Comparison of ENCODE assay signal across 36 cellular contexts in genomic region chr4:8142556-8142955, GRCh38.
"Had no signal": no experiment of that assay in that cellular context is flagged by ENCODE, and none has a peak within 500 bp of the region (broad histone marks: within the 10 kb centered on the region; RNA-seq: fewer than 3 reads in every experiment).

No MANE protein-coding gene starts in this region.

- H3K4me2 ChIP-seq: KMS-11 had no signal

- DNase-seq: activated B cell treated with CpG ODN at 0.5 μM for 24 hours; activated CD4-positive, alpha-beta memory T cell treated with anti-CD3 and anti-CD28 coated beads for 36 hours; activated CD4-positive, alpha-beta T cell treated with anti-CD3 and anti-CD28 coated beads for 4 hours; activated CD4-positive, alpha-beta T cell treated with anti-CD3 and anti-CD28 coated beads, Interleukin-2, amount 50 U/mL, for 1 hour; activated CD4-positive, CD25-positive, alpha-beta regulatory T cell treated with anti-CD3 and anti-CD28 coated beads, Interleukin-2, amount 50 U/mL, for 72 hours; activated CD8-positive, alpha-beta memory T cell treated with anti-CD3 and anti-CD28 coated beads, Interleukin-2, amount 50 U/mL, for 4 hours; activated gamma-delta T cell treated with Interleukin-2 at 50 U/mL for 16 hours; activated naive CD4-positive, alpha-beta T cell treated with anti-CD3 and anti-CD28 coated beads for 36 hours; activated T-cell treated with anti-CD3 and anti-CD28 coated beads for 4 hours; activated T-cell treated with anti-CD3 and anti-CD28 coated beads, Interleukin-2, amount 50 U/mL, for 4 hours; adrenal gland; body of pancreas; MM.1S; MV-4-11; NCI-H1092; NCI-H1417; NCI-H146; NCI-H187; NCI-H2029 treated with DMSO at 0.1 percent for 48 hours; NCI-H2107; NCI-H2171 treated with DMSO at 0.1 percent for 48 hours; NCI-H2227 treated with DMSO at 0.1 percent for 48 hours; NCI-H446; NCI-H524; SIG-M5; T-cell; T-helper 17 cell; T-helper 9 cell had no signal

- H3K4me3 Mint-ChIP-seq: activated B cell treated with CpG ODN at 0.5 μM for 24 hours; activated CD4-positive, alpha-beta memory T cell treated with anti-CD3 and anti-CD28 coated beads for 36 hours; activated naive CD4-positive, alpha-beta T cell treated with anti-CD3 and anti-CD28 coated beads for 36 hours; activated T-cell treated with anti-CD3 and anti-CD28 coated beads, Interleukin-2, amount 50 U/mL, for 4 hours; activated T-helper 1 cell treated with anti-CD3 and anti-CD28 coated beads, Interleukin-12 subunit alpha, Interleukin-12 subunit beta, Interleukin-2, Interleukin-4 antibody, amounts not matched to agents 30 ng/mL and 10 ng/mL and 1 ng/mL, durations not matched to agents 14 hours and 24 hours and 36 hours; T-cell; T-helper 17 cell had no signal

- H3K9me3 ChIP-seq: adrenal gland, body of pancreas, breast epithelium had no signal

- H3K27ac ChIP-seq: adrenal gland, body of pancreas, breast epithelium, KMS-11, VCaP had no signal

- FAIRE-seq: astrocyte had no signal

- H3K36me3 Mint-ChIP-seq: activated CD4-positive, alpha-beta memory T cell treated with anti-CD3 and anti-CD28 coated beads for 36 hours; T-cell had no signal

- H3K9me3 Mint-ChIP-seq: activated T-helper 1 cell treated with anti-CD3 and anti-CD28 coated beads, Interleukin-12 subunit alpha, Interleukin-12 subunit beta, Interleukin-2, Interleukin-4 antibody, amounts not matched to agents 30 ng/mL and 10 ng/mL and 1 ng/mL, durations not matched to agents 14 hours and 24 hours and 36 hours had no signal

- H3K4me3 ChIP-seq: adrenal gland, body of pancreas, breast epithelium had no signal

- H3K27ac Mint-ChIP-seq: activated B cell treated with CpG ODN at 0.5 μM for 24 hours; activated CD4-positive, alpha-beta memory T cell treated with anti-CD3 and anti-CD28 coated beads for 36 hours; activated naive CD4-positive, alpha-beta T cell treated with anti-CD3 and anti-CD28 coated beads for 36 hours; activated naive CD4-positive, alpha-beta T cell treated with anti-CD3 and anti-CD28 coated beads, Interleukin-2, amount 50 U/mL, for 72 hours; activated T-helper 1 cell treated with anti-CD3 and anti-CD28 coated beads, Interleukin-12 subunit alpha, Interleukin-12 subunit beta, Interleukin-2, Interleukin-4 antibody, amounts not matched to agents 30 ng/mL and 10 ng/mL and 1 ng/mL, durations not matched to agents 14 hours and 24 hours and 36 hours; T-cell; T-helper 17 cell had no signal

- ATAC-seq: activated naive CD4-positive, alpha-beta T cell treated with anti-CD3 and anti-CD28 coated beads, Interleukin-2, amount 50 U/mL, for 72 hours; activated T-cell treated with anti-CD3 and anti-CD28 coated beads, Interleukin-2, amount 50 U/mL, for 4 hours; body of pancreas; Panc1; SK-N-SH treated with all-trans-retinoic acid at 6 μM for 48 hours; T-cell; T-helper 17 cell had no signal

- H3K27me3 ChIP-seq: adrenal gland, body of pancreas had no signal

- H3K36me3 ChIP-seq: adrenal gland, breast epithelium had no signal

- H3K4me1 ChIP-seq: breast epithelium had no signal

- H3K9ac ChIP-seq: KMS-11 had no signal

- H3K4me1 Mint-ChIP-seq: activated B cell treated with CpG ODN at 0.5 μM for 24 hours, T-cell had no signal
